32 cellular contexts compared by ENCODE assay signal in the genomic region with DNA sequence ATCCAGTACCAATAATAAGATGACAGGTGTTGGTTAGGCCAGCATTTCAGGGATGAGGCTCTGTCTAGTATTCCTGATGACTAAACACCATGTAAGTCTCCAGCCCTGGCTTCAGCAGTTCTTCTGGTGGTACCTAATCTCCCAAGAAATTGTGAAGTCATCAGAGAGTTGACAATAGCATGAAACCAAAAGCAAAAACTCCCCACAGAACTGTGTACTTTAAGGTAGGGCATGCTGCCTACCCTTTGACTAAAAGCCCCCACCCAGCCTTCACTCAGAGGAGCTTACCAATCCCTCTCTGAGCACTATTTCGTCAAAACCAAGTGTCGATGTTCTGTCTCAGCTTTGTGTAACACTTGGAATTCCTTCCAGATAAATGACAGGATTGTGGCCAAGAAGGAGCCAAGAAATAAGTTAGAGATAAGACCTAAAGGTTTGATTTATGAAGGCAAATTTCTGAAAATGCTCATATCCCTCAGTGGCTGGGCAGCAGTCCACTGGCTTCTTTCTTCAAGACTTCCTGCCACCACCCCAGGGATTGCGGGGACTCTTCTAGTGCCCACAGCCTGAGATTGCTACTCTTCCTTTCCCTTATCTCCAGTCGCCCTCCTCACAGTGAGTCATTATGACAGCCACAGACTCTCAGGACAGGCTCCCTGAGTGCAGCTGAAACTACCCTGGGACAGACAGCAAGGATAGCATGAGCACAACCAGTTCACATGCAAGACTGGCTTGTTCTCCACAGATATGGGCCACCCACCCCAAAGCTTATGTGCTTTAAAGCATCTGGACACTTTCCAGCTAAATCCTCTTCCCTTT.
DNase-seq lines count a peak whose midpoint lies in the region; ATAC-seq, FAIRE-seq and TF ChIP-seq lines count a peak whose summit lies in the region.
"Had no signal": no experiment of that assay in that cellular context is flagged by ENCODE, and none has a peak within 500 bp of the region (broad histone marks: within the 10 kb centered on the region; RNA-seq: fewer than 3 reads in every experiment).

No MANE protein-coding gene starts in this region.

- H3K4me1 Mint-ChIP-seq in astrocyte (ENCODE audit: low read depth, unreplicated experiment) (peaks cover 6% of the 10 kb centered on the region), nephron (peaks cover 13% of the 10 kb centered on the region)
- H3K4me1 Mint-ChIP-seq: CD4-positive, CD25-positive, alpha-beta regulatory T cell; memory B cell had no signal

- no peak for DNase-seq in GM12891 (ENCODE audit: insufficient read length, low spot score)
- peak; percentile 54 for DNase-seq in astrocyte (ENCODE audit: low read depth)
- no peak for DNase-seq in effector CD8-positive, alpha-beta T cell (lab: John Stamatoyannopoulos, UW)
- no peak for DNase-seq in GF-D8 (lab: John Stamatoyannopoulos, UW)
- DNase-seq in mammary epithelial cell = no peak
- DNase-seq: activated CD4-positive, alpha-beta memory T cell treated with anti-CD3 and anti-CD28 coated beads for 36 hours; activated CD4-positive, CD25-positive, alpha-beta regulatory T cell; activated CD8-positive, alpha-beta memory T cell treated with anti-CD3 and anti-CD28 coated beads, Interleukin-2, amount 50 U/mL, for 4 hours; activated naive CD4-positive, alpha-beta T cell treated with anti-CD3 and anti-CD28 coated beads for 36 hours; CD4-positive, CD25-positive, alpha-beta regulatory T cell; effector memory CD4-positive, alpha-beta T cell; foreskin fibroblast; HCEC 1CT; heart right ventricle; NCI-H1417 treated with DMSO at 0.1 percent for 48 hours; NCI-H2081 treated with DMSO at 0.1 percent for 48 hours; NCI-H345; NCI-H748 treated with DMSO at 0.1 percent for 48 hours; SHP77; sigmoid colon; stimulated activated naive CD4-positive, alpha-beta T cell; testis had no signal

- TF ChIP-seq POLR2A in GM12891 (IDR thresholded peaks at IDR 0.05; ENCODE audit: low read depth, low read length) = no peak

- FAIRE-seq in GM12891 (lab: Jason Lieb, UNC) (peak; percentile 72), astrocyte (lab: Jason Lieb, UNC) (peak; percentile 49)
- FAIRE-seq: colon, D721Med had no signal

- H3K36me3 ChIP-seq in astrocyte (ENCODE audit: insufficient read depth, low read length) = no peaks in the 10 kb centered on the region
- H3K36me3 ChIP-seq in mammary epithelial cell (ENCODE audit: insufficient read depth, low read length) = no peaks in the 10 kb centered on the region
- H3K36me3 ChIP-seq: breast epithelium, heart right ventricle, sigmoid colon, vagina had no signal

- H3K9me3 ChIP-seq in astrocyte (ENCODE audit: insufficient read depth, low read depth, low read length) (no peaks in the 10 kb centered on the region), mammary epithelial cell (replicated peaks; ENCODE audit: insufficient read depth, low read length) (peaks cover 4% of the 10 kb centered on the region)
- H3K9me3 ChIP-seq: breast epithelium, heart right ventricle, sigmoid colon, testis, vagina had no signal

- H3K9me3 Mint-ChIP-seq in astrocyte (ENCODE audit: unreplicated experiment) = no peaks in the 10 kb centered on the region
- peaks cover 10% of the 10 kb centered on the region for H3K9me3 Mint-ChIP-seq in nephron
- H3K9me3 Mint-ChIP-seq: activated CD4-positive, alpha-beta memory T cell treated with anti-CD3 and anti-CD28 coated beads for 36 hours; activated naive CD4-positive, alpha-beta T cell treated with anti-CD3 and anti-CD28 coated beads for 36 hours; activated T-helper 1 cell treated with anti-CD3 and anti-CD28 coated beads, Interleukin-12 subunit alpha, Interleukin-12 subunit beta, Interleukin-2, Interleukin-4 antibody, amounts not matched to agents 30 ng/mL and 10 ng/mL and 1 ng/mL, durations not matched to agents 14 hours and 24 hours and 36 hours; CD4-positive, CD25-positive, alpha-beta regulatory T cell; memory B cell had no signal

- H3K4me2 ChIP-seq in astrocyte (ENCODE audit: low read length) (no peak overlapping the region), mammary epithelial cell (ENCODE audit: insufficient read depth, low read depth, low read length) (no peak overlapping the region)
- H3K4me2 ChIP-seq: KMS-11 had no signal

- no peaks in the 10 kb centered on the region for H3K4me1 ChIP-seq in astrocyte (ENCODE audit: insufficient read depth, low read length)
- no peaks in the 10 kb centered on the region for H3K4me1 ChIP-seq in mammary epithelial cell (ENCODE audit: insufficient read depth, low read length)
- H3K4me1 ChIP-seq: breast epithelium, heart right ventricle, sigmoid colon, testis, vagina had no signal

- H3K9ac ChIP-seq in astrocyte (ENCODE audit: low read length) (no peak overlapping the region), mammary epithelial cell (ENCODE audit: insufficient read depth, low read length) (no peak overlapping the region)
- H3K9ac ChIP-seq: KMS-11 had no signal

- H3K4me3 ChIP-seq in astrocyte (ENCODE audit: insufficient read depth, low read depth, low read length) = no peak overlapping the region
- no peak overlapping the region for H3K4me3 ChIP-seq in mammary epithelial cell (replicated peaks in 1 of 3; ENCODE audit: insufficient read depth in 1 of 3, low read depth in 2 of 3, low read length in 3 of 3)
- H3K4me3 ChIP-seq: breast epithelium, heart right ventricle, sigmoid colon, testis, vagina had no signal

- ATAC-seq in HG03432 (IDR thresholded peaks at IDR 0.05; ENCODE audit: unreplicated experiment) (peak; percentile 59), HG03469 (IDR thresholded peaks at IDR 0.05; ENCODE audit: unreplicated experiment) (no peak)
- ATAC-seq: heart right ventricle had no signal

- BruUV-seq in mammary epithelial cell (replicated peaks; lab: Mats Ljungman, UMichigan) = no TSS peak

- H3K27me3 ChIP-seq in astrocyte (ENCODE audit: insufficient read depth, low read length) = no peaks in the 10 kb centered on the region
- H3K27me3 ChIP-seq in mammary epithelial cell (ENCODE audit: insufficient read depth, low read length) = no peaks in the 10 kb centered on the region
- H3K27me3 ChIP-seq: heart right ventricle, sigmoid colon, testis, vagina had no signal

- H3K27me3 Mint-ChIP-seq in astrocyte (ENCODE audit: low read depth, unreplicated experiment) = no peaks in the 10 kb centered on the region
- no peaks in the 10 kb centered on the region for H3K27me3 Mint-ChIP-seq in nephron (ENCODE audit: low read depth)
- H3K27me3 Mint-ChIP-seq: activated CD4-positive, alpha-beta memory T cell treated with anti-CD3 and anti-CD28 coated beads for 36 hours; CD4-positive, CD25-positive, alpha-beta regulatory T cell had no signal

- H3K27ac ChIP-seq in astrocyte (ENCODE audit: low read depth, low read length) = no peak overlapping the region
- H3K27ac ChIP-seq in mammary epithelial cell (ENCODE audit: insufficient read depth, low read depth, low read length) = no peak overlapping the region
- H3K27ac ChIP-seq: breast epithelium, heart right ventricle, KMS-11, sigmoid colon, testis, vagina had no signal

- H2AFZ ChIP-seq in astrocyte (ENCODE audit: low read depth, low read length) (no peak overlapping the region), mammary epithelial cell (ENCODE audit: low read depth, low read length) (no peak overlapping the region)

- in situ Hi-C loops in mammary epithelial cell (cut with MboI; ENCODE audit: low sequenced_read_pairs in 2 of 2) = no loop called here

- CTCF ChIA-PET in mammary epithelial cell (lab: Charles Lee; ENCODE audit: low non-redundant PET) = no interaction called here

- WGBS in mammary epithelial cell (ENCODE audit: low coverage, missing lambda C conversion rate) = 72% methylated on average over 2 of the region's 4 CpGs

- dilution Hi-C loops in mammary epithelial cell (cut with HindIII; ENCODE audit: low sequenced_read_pairs) = no loop called here

- no peaks in the 10 kb centered on the region for H3K36me3 Mint-ChIP-seq in astrocyte (ENCODE audit: low read depth, unreplicated experiment)
- no peaks in the 10 kb centered on the region for H3K36me3 Mint-ChIP-seq in nephron (ENCODE audit: low read depth)
- H3K36me3 Mint-ChIP-seq: activated CD4-positive, alpha-beta memory T cell treated with anti-CD3 and anti-CD28 coated beads for 36 hours; CD4-positive, CD25-positive, alpha-beta regulatory T cell; memory B cell had no signal

- TF ChIP-seq CTCF in astrocyte (IDR thresholded peaks at IDR 0.05; ENCODE audit: insufficient read depth, low read depth, low read length) = no peak
- no peak for TF ChIP-seq CTCF in nephron (IDR thresholded peaks at IDR 0.05; ENCODE audit: unreplicated experiment in 3 of 3)
- no peak for TF ChIP-seq CTCF in mammary epithelial cell (conservative IDR thresholded peaks at IDR 0.05 in 1 of 2, IDR thresholded peaks at IDR 0.05 in 1 of 2; ENCODE audit: extremely low read depth in 1 of 2, insufficient read depth in 1 of 2, low read depth in 1 of 2, low read length in 2 of 2)

- intact Hi-C loops in mammary epithelial cell (cut with micrococcal nuclease) = no loop called here

- no peak overlapping the region for H3K27ac Mint-ChIP-seq in astrocyte (ENCODE audit: unreplicated experiment)
- peak overlapping the region; percentile 10 to 31 (median 18) for H3K27ac Mint-ChIP-seq in nephron
- H3K27ac Mint-ChIP-seq: activated CD4-positive, alpha-beta memory T cell treated with anti-CD3 and anti-CD28 coated beads for 36 hours; activated naive CD4-positive, alpha-beta T cell treated with anti-CD3 and anti-CD28 coated beads for 36 hours; activated T-helper 1 cell treated with anti-CD3 and anti-CD28 coated beads, Interleukin-12 subunit alpha, Interleukin-12 subunit beta, Interleukin-2, Interleukin-4 antibody, amounts not matched to agents 30 ng/mL and 10 ng/mL and 1 ng/mL, durations not matched to agents 14 hours and 24 hours and 36 hours; CD4-positive, CD25-positive, alpha-beta regulatory T cell; memory B cell had no signal

- H4K20me1 ChIP-seq in astrocyte (ENCODE audit: insufficient read depth, low read length) (no peaks in the 10 kb centered on the region), mammary epithelial cell (ENCODE audit: insufficient read depth, low read length) (no peaks in the 10 kb centered on the region)

- H3K79me2 ChIP-seq in astrocyte (ENCODE audit: insufficient read depth, low read length) (no peaks in the 10 kb centered on the region), mammary epithelial cell (ENCODE audit: insufficient read depth, low read length) (no peaks in the 10 kb centered on the region)

- H3K4me3 Mint-ChIP-seq in astrocyte (ENCODE audit: unreplicated experiment) (no peak overlapping the region), nephron (no peak overlapping the region)
- H3K4me3 Mint-ChIP-seq: activated CD4-positive, alpha-beta memory T cell treated with anti-CD3 and anti-CD28 coated beads for 36 hours; activated naive CD4-positive, alpha-beta T cell treated with anti-CD3 and anti-CD28 coated beads for 36 hours; activated T-helper 1 cell treated with anti-CD3 and anti-CD28 coated beads, Interleukin-12 subunit alpha, Interleukin-12 subunit beta, Interleukin-2, Interleukin-4 antibody, amounts not matched to agents 30 ng/mL and 10 ng/mL and 1 ng/mL, durations not matched to agents 14 hours and 24 hours and 36 hours; CD4-positive, CD25-positive, alpha-beta regulatory T cell; memory B cell had no signal

TF ChIP-seq in GM12891, 5 proteins besides CTCF, POLR2A, EP300 and RAD21 (continues in another document):
- TF ChIP-seq POU2F2 (IDR thresholded peaks at IDR 0.05; ENCODE audit: low read depth, low read length) = no peak
- no peak for TF ChIP-seq POLR2AphosphoS5 (IDR thresholded peaks at IDR 0.05; ENCODE audit: low read depth, low read length)
- TF ChIP-seq TAF1 (IDR thresholded peaks at IDR 0.05; ENCODE audit: low read depth, low read length) = no peak
